Comparison of ENCODE assay signal across 10 cellular contexts in the genomic region with DNA sequence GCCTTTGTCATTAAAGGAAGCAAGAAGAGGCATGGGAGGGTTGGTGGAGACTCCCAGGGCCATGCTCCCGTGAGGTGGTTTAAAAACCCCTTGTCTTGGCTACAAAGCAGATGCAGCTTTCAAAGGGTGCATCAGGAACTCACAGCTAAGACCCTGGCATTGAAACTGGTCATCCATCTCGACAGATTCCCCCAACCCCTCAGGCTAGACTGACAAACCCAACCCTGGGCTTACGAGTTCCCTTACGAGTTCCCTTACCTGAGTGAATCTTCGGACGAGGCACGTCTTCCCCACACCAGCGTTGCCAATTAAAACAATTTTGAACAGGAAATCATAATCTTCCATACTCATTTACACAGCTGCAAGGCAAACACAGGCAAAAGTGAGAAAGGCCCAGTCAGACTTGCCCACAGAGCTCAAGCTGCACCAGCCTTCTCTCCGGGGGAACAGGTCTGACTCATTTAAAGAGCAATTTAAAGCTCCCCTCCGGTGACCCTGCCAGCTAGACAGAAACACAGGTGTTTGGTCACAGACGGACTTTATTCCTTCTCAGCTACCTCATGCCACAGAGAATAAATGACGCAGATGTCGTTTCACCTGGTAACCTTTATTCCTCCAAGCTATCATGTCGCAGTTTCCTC.
DNase-seq lines count a peak whose midpoint lies in the region; ATAC-seq, FAIRE-seq and TF ChIP-seq lines count a peak whose summit lies in the region.
"Had no signal": no experiment of that assay in that cellular context is flagged by ENCODE, and none has a peak within 500 bp of the region (broad histone marks: within the 10 kb centered on the region; RNA-seq: fewer than 3 reads in every experiment).

No MANE protein-coding gene starts in this region.

- no peak for FAIRE-seq in HepG2 (lab: Jason Lieb, UNC)
- FAIRE-seq: A549 had no signal

- no TSS peak for BruUV-seq in HepG2 (replicated peaks; lab: Mats Ljungman, UMichigan)

- TF ChIP-seq POLR2A in HepG2 (IDR thresholded peaks at IDR 0.05; ENCODE audit: insufficient read depth in 1 of 2, low read depth in 2 of 2, low read length in 2 of 2): no peak

- POLR2A ChIA-PET in HepG2 (lab: Yijun Ruan, JAX): interaction anchor here (1.3 kb wide), 1 partner anchor 75 kb away, joined by 4 read pairs; the partner anchor contains the start of gene RAB30

- H3K4me1 Mint-ChIP-seq in glutamatergic neuron (ENCODE audit: low read depth, unreplicated experiment): peaks cover 34% of the 10 kb centered on the region

- no peak overlapping the region for H3K9ac ChIP-seq in HepG2 (ENCODE audit: insufficient read depth, low read depth, low read length)

- H3K4me2 ChIP-seq in HepG2 (ENCODE audit: low read depth, low read length): no peak overlapping the region
- H3K4me2 ChIP-seq: A549 had no signal

- CTCF ChIA-PET in HepG2 (lab: Yijun Ruan, JAX; ENCODE audit: low intra/inter-chr PET ratio, low total read pairs): no interaction called here

- no peaks in the 10 kb centered on the region for H3K9me3 Mint-ChIP-seq in glutamatergic neuron (ENCODE audit: unreplicated experiment)

- intact Hi-C loops in HepG2 (cut with micrococcal nuclease; ENCODE audit: unreplicated experiment): no loop called here

- TF ChIP-seq CTCF in glutamatergic neuron (IDR thresholded peaks at IDR 0.05; ENCODE audit: partially characterized antibody, unreplicated experiment): no peak
- TF ChIP-seq CTCF in HepG2 (CRISPR knock-in tag; IDR thresholded peaks at IDR 0.05): no peak

- peaks cover 2% of the 10 kb centered on the region for H3K27me3 Mint-ChIP-seq in glutamatergic neuron (ENCODE audit: unreplicated experiment)

- peaks cover 0 to 2% of the 10 kb centered on the region in 2 experiments; a peak in 2 of 5 replicates for H3K36me3 ChIP-seq in HepG2 (replicated peaks in 1 of 2; ENCODE audit: control insufficient read depth in 1 of 2, insufficient read depth in 2 of 2, low read length in 2 of 2)
- H3K36me3 ChIP-seq: thoracic aorta had no signal

- peaks cover 4% of the 10 kb centered on the region for H3K79me2 ChIP-seq in HepG2 (ENCODE audit: insufficient read depth, low read length)

- peak overlapping the region; percentile 34 for H3K27ac Mint-ChIP-seq in glutamatergic neuron (ENCODE audit: unreplicated experiment)

- in situ Hi-C loops in HepG2 (cut with HindIII; ENCODE audit: extremely low pct_ligation_motif_present, low pct_unique_long_range_greater_than_20kb): no loop called here

- no peak overlapping the region for H2AFZ ChIP-seq in HepG2 (ENCODE audit: low read length)

- H3K27me3 ChIP-seq in HepG2 (ENCODE audit: control insufficient read depth in 1 of 2, insufficient read depth in 2 of 2, low read length in 2 of 2): no peaks in the 10 kb centered on the region

- no peak overlapping the region for H3K4me3 ChIP-seq in HepG2 (replicated peaks in 1 of 3; ENCODE audit: insufficient read depth in 1 of 3, low read depth in 2 of 3, low read length in 3 of 3)
- H3K4me3 ChIP-seq: A549, thoracic aorta had no signal

- no peaks in the 10 kb centered on the region for H3K36me3 Mint-ChIP-seq in glutamatergic neuron (ENCODE audit: unreplicated experiment)

- no peaks in the 10 kb centered on the region for H4K20me1 ChIP-seq in HepG2 (ENCODE audit: insufficient read depth, low read length)

- no peak for TF ChIP-seq EP300 in HepG2 (IDR thresholded peaks at IDR 0.05; ENCODE audit: low read depth in 2 of 2, low read length in 2 of 2)
- TF ChIP-seq EP300 in HepG2 (CRISPR knock-in tag; IDR thresholded peaks at IDR 0.05; ENCODE audit: borderline replicate concordance): no peak

- WGBS in HepG2 (ENCODE audit: low lambda C conversion rate): 82% methylated on average over 13 of the region's 14 CpGs

- H3K4me3 Mint-ChIP-seq in glutamatergic neuron (ENCODE audit: unreplicated experiment): peak overlapping the region; percentile 39

- TF ChIP-seq RAD21 in HepG2 (CRISPR knock-in tag; IDR thresholded peaks at IDR 0.05): no peak

- peak; percentile 86 for ATAC-seq in HG02610 (IDR thresholded peaks at IDR 0.05; ENCODE audit: unreplicated experiment)
- no peak for ATAC-seq in HepG2
- ATAC-seq: A549 had no signal

- H3K9me3 ChIP-seq in HepG2 (ENCODE audit: low read length): no peaks in the 10 kb centered on the region
- H3K9me3 ChIP-seq: A549, thoracic aorta had no signal

- H3K4me1 ChIP-seq in HepG2 (ENCODE audit: insufficient read depth, low read length): peaks cover 46% of the 10 kb centered on the region
- H3K4me1 ChIP-seq: A549 had no signal

- no peak overlapping the region for H3K27ac ChIP-seq in HepG2 (ENCODE audit: extremely low read length, insufficient read depth, low read length)
- H3K27ac ChIP-seq: A549, thoracic aorta had no signal

- DNase-seq in NCI-H345 (lab: John Stamatoyannopoulos, UW) (peak; percentile 10), NCI-H345 treated with DMSO at 0.1 percent for 48 hours (lab: John Stamatoyannopoulos, UW; ENCODE audit: unreplicated experiment) (no peak), NCI-H1436 treated with DMSO at 0.1 percent for 48 hours (lab: John Stamatoyannopoulos, UW) (peak; percentile 57), glutamatergic neuron (no peak), HepG2 (ENCODE audit: low spot score) (no peak), retina (no peak), hepatic stellate cell (ENCODE audit: low spot score) (no peak)

TF ChIP-seq in HepG2, 621 proteins besides CTCF, POLR2A, EP300 and RAD21 (continues in another document):
- TF ChIP-seq MXD1 (CRISPR knock-in tag; IDR thresholded peaks at IDR 0.05) (no peak), CEBPG (CRISPR knock-in tag; IDR thresholded peaks at IDR 0.05) (no peak), ZNF883 (CRISPR knock-in tag; IDR thresholded peaks at IDR 0.05; ENCODE audit: not compliant biosample characterization) (no peak), CCAR2 (optimal IDR thresholded peaks at IDR 0.05; ENCODE audit: low read depth, low read length) (no peak), EHMT2 (IDR thresholded peaks at IDR 0.05; ENCODE audit: borderline replicate concordance, low read depth, low read length) (no peak), ZNF484 (CRISPR knock-in tag; IDR thresholded peaks at IDR 0.05; ENCODE audit: borderline replicate concordance, low read depth) (no peak)
- TF ChIP-seq, protein P1, sequence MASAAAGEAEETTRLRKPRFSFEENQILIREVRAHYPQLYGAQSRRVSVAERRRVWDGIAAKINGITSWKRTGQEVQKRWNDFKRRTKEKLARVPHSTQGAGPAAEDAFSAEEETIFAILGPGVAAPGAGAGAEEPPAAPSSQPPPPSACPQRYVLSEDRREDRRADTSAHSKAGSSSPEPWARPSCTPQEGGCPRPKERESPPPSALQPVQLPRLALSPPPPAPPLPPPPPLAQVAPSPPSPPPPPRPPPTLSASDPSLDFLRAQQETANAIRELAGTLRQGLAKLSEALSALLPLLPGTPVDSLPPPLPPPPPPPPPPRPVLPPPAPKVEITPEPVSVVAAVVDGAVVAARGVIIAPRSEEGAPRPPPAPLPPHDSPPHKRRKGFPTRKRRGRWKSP (CRISPR knock-in tag; IDR thresholded peaks at IDR 0.05): no peak
- TF ChIP-seq, protein P2, sequence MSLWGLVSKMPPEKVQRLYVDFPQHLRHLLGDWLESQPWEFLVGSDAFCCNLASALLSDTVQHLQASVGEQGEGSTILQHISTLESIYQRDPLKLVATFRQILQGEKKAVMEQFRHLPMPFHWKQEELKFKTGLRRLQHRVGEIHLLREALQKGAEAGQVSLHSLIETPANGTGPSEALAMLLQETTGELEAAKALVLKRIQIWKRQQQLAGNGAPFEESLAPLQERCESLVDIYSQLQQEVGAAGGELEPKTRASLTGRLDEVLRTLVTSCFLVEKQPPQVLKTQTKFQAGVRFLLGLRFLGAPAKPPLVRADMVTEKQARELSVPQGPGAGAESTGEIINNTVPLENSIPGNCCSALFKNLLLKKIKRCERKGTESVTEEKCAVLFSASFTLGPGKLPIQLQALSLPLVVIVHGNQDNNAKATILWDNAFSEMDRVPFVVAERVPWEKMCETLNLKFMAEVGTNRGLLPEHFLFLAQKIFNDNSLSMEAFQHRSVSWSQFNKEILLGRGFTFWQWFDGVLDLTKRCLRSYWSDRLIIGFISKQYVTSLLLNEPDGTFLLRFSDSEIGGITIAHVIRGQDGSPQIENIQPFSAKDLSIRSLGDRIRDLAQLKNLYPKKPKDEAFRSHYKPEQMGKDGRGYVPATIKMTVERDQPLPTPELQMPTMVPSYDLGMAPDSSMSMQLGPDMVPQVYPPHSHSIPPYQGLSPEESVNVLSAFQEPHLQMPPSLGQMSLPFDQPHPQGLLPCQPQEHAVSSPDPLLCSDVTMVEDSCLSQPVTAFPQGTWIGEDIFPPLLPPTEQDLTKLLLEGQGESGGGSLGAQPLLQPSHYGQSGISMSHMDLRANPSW (CRISPR knock-in tag; IDR thresholded peaks at IDR 0.05; ENCODE audit: borderline replicate concordance): no peak

Comparison
In these comparisons a context has a peak if more than half of its experiments do, and no peak if none do; other contexts are left out.
1. DNase-seq: peak in NCI-H345 (single experiment) and NCI-H1436 treated with DMSO at 0.1 percent for 48 hours (single experiment); none in NCI-H345 treated with DMSO at 0.1 percent for 48 hours (single experiment), glutamatergic neuron (single experiment), HepG2 (single experiment), retina (single experiment) and hepatic stellate cell (single experiment).